In genomic region chr9:90124961-90125360, GRCh38 we compare ENCODE assay signal across 16 cellular contexts.
A peak's percentile ranks its signal among the peaks of the same experiment; 100 is the strongest.
DNase-seq lines count a peak whose midpoint lies in the region; ATAC-seq and TF ChIP-seq lines count a peak whose summit lies in the region.
"Had no signal": no experiment of that assay in that cellular context is flagged by ENCODE, and none has a peak within 500 bp of the region (broad histone marks: within the 10 kb centered on the region; RNA-seq: fewer than 3 reads in every experiment).

No MANE protein-coding gene starts in this region.

- ATAC-seq in HG02588 (IDR thresholded peaks at IDR 0.05; ENCODE audit: unreplicated experiment) (no peak), gastroesophageal sphincter (no peak), HG03175 (IDR thresholded peaks at IDR 0.05; ENCODE audit: unreplicated experiment) (no peak)
- ATAC-seq: activated CD8-positive, alpha-beta T cell treated with anti-CD3 and anti-CD28 coated beads, Interleukin-2, amount 10 ng/mL, durations not matched to agents 7 days and 5 days; GM12878; left lung; natural killer cell treated with Interleukin-12 subunit alpha and Interleukin-12 subunit beta and Interleukin-15 and Interleukin-18, amount 100 ng/mL, for 72 hours; stimulated activated effector memory CD8-positive, alpha-beta T cell treated with anti-CD3 and anti-CD28 coated beads, Interleukin-12 subunit alpha, Interleukin-12 subunit beta, amount 100 ng/mL, for 72 hours had no signal

- peaks cover 0 to 4% (median 0%) of the 10 kb centered on the region in 3 donors for H3K9me3 ChIP-seq in gastroesophageal sphincter

- TF ChIP-seq CTCF in fibroblast of villous mesenchyme (IDR thresholded peaks at IDR 0.05; ENCODE audit: insufficient read depth, low read depth, low read length) (no peak), gastroesophageal sphincter (IDR thresholded peaks at IDR 0.05) (no peak)

- H3K4me1 ChIP-seq in gastroesophageal sphincter, result no peaks in the 10 kb centered on the region
- H3K4me1 ChIP-seq: left lung had no signal

- no peak for TF ChIP-seq EP300 in gastroesophageal sphincter (IDR thresholded peaks at IDR 0.05)

- TF ChIP-seq POLR2A in gastroesophageal sphincter (IDR thresholded peaks at IDR 0.05), result no peak

- H3K4me3 ChIP-seq in fibroblast of villous mesenchyme (ENCODE audit: low read depth, low read length) (no peak overlapping the region), gastroesophageal sphincter (no peak overlapping the region)
- H3K4me3 ChIP-seq: GM12878, left lung had no signal

- no peaks in the 10 kb centered on the region for H3K27me3 ChIP-seq in gastroesophageal sphincter
- H3K27me3 ChIP-seq: left lung had no signal

- no peak overlapping the region for H3K27ac ChIP-seq in gastroesophageal sphincter
- H3K27ac ChIP-seq: left lung had no signal

- DNase-seq in DMS53 (lab: John Stamatoyannopoulos, UW) (peak; percentile 7), NCI-H146 treated with DMSO at 0.1 percent for 48 hours (lab: John Stamatoyannopoulos, UW; ENCODE audit: unreplicated experiment) (peak; percentile 75), NCI-H82 treated with DMSO at 0.1 percent for 48 hours (lab: John Stamatoyannopoulos, UW; ENCODE audit: unreplicated experiment) (peak; percentile 29), fibroblast of villous mesenchyme (ENCODE audit: low read depth) (peak; percentile 10)
- DNase-seq in stimulated activated naive CD4-positive, alpha-beta T cell treated with Interleukin-2 at 50 U/mL for 16 hours (lab: John Stamatoyannopoulos, UW), result no peak
- DNase-seq: activated CD8-positive, alpha-beta T cell treated with anti-CD3 and anti-CD28 coated beads, Interleukin-2, amount 10 ng/mL, durations not matched to agents 7 days and 5 days; AML-193; DND-41; left lung; stimulated activated CD4-positive, alpha-beta T cell treated with anti-CD3 and anti-CD28 coated beads, Interleukin-4, amount 100 ng/mL, for 1 hour had no signal

- 33 to 56% methylated on average over 1 of the region's 1 CpG for WGBS in gastroesophageal sphincter (ENCODE audit: low coverage in 1 of 2), 2 donors

- H3K36me3 ChIP-seq in gastroesophageal sphincter, result no peaks in the 10 kb centered on the region
- H3K36me3 ChIP-seq: left lung had no signal
